Comparison of ENCODE assay signal across 8 cellular contexts in the genomic region with DNA sequence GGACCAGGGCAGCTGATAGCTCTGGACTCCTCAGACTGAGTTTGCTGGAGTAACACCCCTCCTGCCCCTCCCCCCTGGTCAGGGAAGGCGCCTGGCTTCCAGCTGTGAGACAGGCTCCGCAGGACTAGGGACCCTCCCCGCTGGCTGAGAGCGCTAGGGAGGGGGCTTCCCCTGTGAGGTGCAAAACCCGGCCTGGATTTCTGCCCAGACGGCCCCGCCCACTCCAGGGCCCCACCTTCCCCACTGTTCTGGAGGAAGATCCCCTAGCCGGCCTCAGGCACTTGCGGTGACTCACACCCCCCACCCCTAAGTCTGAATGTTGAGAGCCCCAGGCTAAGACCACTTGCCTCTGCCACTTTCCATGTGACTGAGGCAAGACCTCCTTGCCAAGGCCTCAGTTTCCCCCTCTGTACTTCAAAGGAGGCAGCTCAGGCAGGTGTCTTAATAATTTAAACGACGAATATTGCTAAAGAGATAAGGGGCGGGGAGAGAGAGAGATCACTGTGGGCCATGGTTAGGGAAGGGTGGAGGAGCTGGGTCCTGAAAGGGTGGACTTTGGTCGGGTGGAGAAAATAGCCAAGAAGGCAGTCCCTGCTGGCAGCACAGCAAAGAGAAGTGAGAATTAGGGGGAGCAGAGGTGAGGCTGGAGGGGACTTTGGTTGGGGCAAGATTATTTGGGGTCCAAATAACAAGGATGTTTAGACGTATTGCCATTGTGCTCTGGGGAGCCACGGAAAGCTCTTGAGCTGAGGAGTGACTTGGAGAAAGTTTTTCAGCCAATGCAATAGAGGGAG. TPM values are rescaled to one million over a fixed set of nuclear protein-coding genes. Genes with fewer than 3 reads are reported as not detected.
DNase-seq lines count a peak whose midpoint lies in the region; ATAC-seq and TF ChIP-seq lines count a peak whose summit lies in the region.

No MANE protein-coding gene starts in this region.

- intact Hi-C loops in head of caudate nucleus (cut with DNase I), result no loop called here

- H3K9me3 ChIP-seq in RWPE2 (ENCODE audit: severe bottlenecking), result no peaks in the 10 kb centered on the region

- peak; percentile 47 for DNase-seq in stimulated activated CD4-positive, alpha-beta T cell treated with anti-CD3 and anti-CD28 coated beads, Interleukin-15, amount 100 ng/mL, for 24 hours
- no peak for DNase-seq in stimulated activated CD4-positive, alpha-beta T cell treated with anti-CD3 and anti-CD28 coated beads, Interleukin-2, amount 100 ng/mL, for 48 hours
- DNase-seq in RWPE2 (ENCODE audit: low spot score) (no peak), head of caudate nucleus (peak in 38 of 42 donors; percentile 15 to 86 (median 52)), renal cortical epithelial cell (ENCODE audit: low read depth) (peak; percentile 34), GM03348 (ENCODE audit: low spot score) (no peak), cerebellar nuclear complex (lab: John Stamatoyannopoulos, UW) (no peak)

- TF ChIP-seq CTCF in RWPE2 (IDR thresholded peaks at IDR 0.05; ENCODE audit: poor library complexity, severe bottlenecking), result no peak

- no peaks in the 10 kb centered on the region for H3K36me3 ChIP-seq in RWPE2 (ENCODE audit: low read depth)

- peaks cover 5% of the 10 kb centered on the region for H3K4me1 ChIP-seq in RWPE2 (ENCODE audit: insufficient read depth, poor library complexity, severe bottlenecking)

- no peak overlapping the region for H3K4me3 ChIP-seq in RWPE2 (ENCODE audit: severe bottlenecking)

- no peak overlapping the region for H3K27ac ChIP-seq in RWPE2 (ENCODE audit: poor library complexity, severe bottlenecking)

- H3K27me3 ChIP-seq in RWPE2 (ENCODE audit: insufficient read depth, poor library complexity, severe bottlenecking), result peaks cover 31% of the 10 kb centered on the region

- ATAC-seq in RWPE2 (ENCODE audit: low read depth), result peak; percentile 57
- no peak for ATAC-seq in GM18873 (IDR thresholded peaks at IDR 0.05; ENCODE audit: low FRiP score, unreplicated experiment)

RNA-seq across cellular contexts. Expression of a gene that starts 1.0 kb away (rescaled TPM):
- total RNA-seq in renal cortical epithelial cell, result 18.2 and 37.5 TPM in 2 replicates

Comparison
In these comparisons a context has a peak if more than half of its experiments do, and no peak if none do; other contexts are left out.
1. DNase-seq: peak in stimulated activated CD4-positive, alpha-beta T cell treated with anti-CD3 and anti-CD28 coated beads, Interleukin-15, amount 100 ng/mL, for 24 hours (single experiment), head of caudate nucleus (38 of 42) and renal cortical epithelial cell (single experiment); none in stimulated activated CD4-positive, alpha-beta T cell treated with anti-CD3 and anti-CD28 coated beads, Interleukin-2, amount 100 ng/mL, for 48 hours (0 of 2), RWPE2 (single experiment), GM03348 (single experiment) and cerebellar nuclear complex (0 of 2).